Comparison of ENCODE assay signal across 28 cellular contexts in genomic region chr2:146544701-146545100, GRCh38.
"Had no signal": no experiment of that assay in that cellular context is flagged by ENCODE, and none has a peak within 500 bp of the region (broad histone marks: within the 10 kb centered on the region; RNA-seq: fewer than 3 reads in every experiment).

No MANE protein-coding gene starts in this region.

- H3K4me2 ChIP-seq: smooth muscle cell had no signal

- H3K27ac ChIP-seq: heart left ventricle, left lung, pancreas, prostate gland, thyroid gland had no signal

- ATAC-seq: activated T-cell treated with anti-CD3 and anti-CD28 coated beads, Interleukin-2, amount 50 U/mL, for 72 hours; effector memory CD8-positive, alpha-beta T cell; heart left ventricle; left lung; naive thymus-derived CD4-positive, alpha-beta T cell; pancreas; sciatic nerve; stimulated activated memory B cell treated with anti-CD40 and anti-IgM and Interleukin-4, amounts not matched to agents 10 μg/mL and 1 μg/mL and 100 μg/mL, for 72 hours; stimulated activated naive CD8-positive, alpha-beta T cell treated with anti-CD3 and anti-CD28 coated beads, Interleukin-15, amount 100 ng/mL, for 72 hours; T-helper 17 cell; WTC11 had no signal

- H3K36me3 ChIP-seq: heart left ventricle, left lung, pancreas, prostate gland, thyroid gland had no signal

- FAIRE-seq: pancreas had no signal

- DNase-seq: activated CD4-positive, alpha-beta T cell treated with anti-CD3 and anti-CD28 coated beads, Interleukin-2, amount 50 U/mL, for 1 hour; activated naive CD4-positive, alpha-beta T cell; activated T-cell treated with anti-CD3 and anti-CD28 coated beads for 4 hours; activated T-cell treated with anti-CD3 and anti-CD28 coated beads, Interleukin-2, amount 50 U/mL, for 72 hours; aorta; caudate nucleus; cortex of kidney; effector memory CD8-positive, alpha-beta T cell; heart left ventricle; hypothalamus; left lung; naive thymus-derived CD4-positive, alpha-beta T cell; pancreas; retina; stimulated activated CD4-positive, alpha-beta T cell treated with anti-CD3 and anti-CD28 coated beads, Interleukin-1b, Interleukin-23, amount 100 ng/mL, for 48 hours; stimulated activated CD4-positive, alpha-beta T cell treated with anti-CD3 and anti-CD28 coated beads, Interleukin-4, amount 100 ng/mL, for 4 hours; stimulated activated CD8-positive, alpha-beta memory T cell treated with anti-CD3 and anti-CD28 coated beads, Interleukin-4, amount 100 ng/mL, for 48 hours; stimulated activated naive CD8-positive, alpha-beta T cell treated with anti-CD3 and anti-CD28 coated beads, Interleukin-15, amount 100 ng/mL, for 72 hours; substantia nigra; T-helper 17 cell; T1000; thyroid gland had no signal

- H3K4me3 ChIP-seq: heart left ventricle, left lung, lung, pancreas, prostate gland, smooth muscle cell, thyroid gland had no signal

- H3K27me3 ChIP-seq: heart left ventricle, left lung, pancreas, thyroid gland had no signal

- H3K4me1 ChIP-seq: heart left ventricle, left lung, pancreas, prostate gland, thyroid gland had no signal

- H3K9me3 ChIP-seq: heart left ventricle, pancreas, prostate gland, thyroid gland had no signal
